30 cellular contexts compared by ENCODE assay signal in the genomic region with DNA sequence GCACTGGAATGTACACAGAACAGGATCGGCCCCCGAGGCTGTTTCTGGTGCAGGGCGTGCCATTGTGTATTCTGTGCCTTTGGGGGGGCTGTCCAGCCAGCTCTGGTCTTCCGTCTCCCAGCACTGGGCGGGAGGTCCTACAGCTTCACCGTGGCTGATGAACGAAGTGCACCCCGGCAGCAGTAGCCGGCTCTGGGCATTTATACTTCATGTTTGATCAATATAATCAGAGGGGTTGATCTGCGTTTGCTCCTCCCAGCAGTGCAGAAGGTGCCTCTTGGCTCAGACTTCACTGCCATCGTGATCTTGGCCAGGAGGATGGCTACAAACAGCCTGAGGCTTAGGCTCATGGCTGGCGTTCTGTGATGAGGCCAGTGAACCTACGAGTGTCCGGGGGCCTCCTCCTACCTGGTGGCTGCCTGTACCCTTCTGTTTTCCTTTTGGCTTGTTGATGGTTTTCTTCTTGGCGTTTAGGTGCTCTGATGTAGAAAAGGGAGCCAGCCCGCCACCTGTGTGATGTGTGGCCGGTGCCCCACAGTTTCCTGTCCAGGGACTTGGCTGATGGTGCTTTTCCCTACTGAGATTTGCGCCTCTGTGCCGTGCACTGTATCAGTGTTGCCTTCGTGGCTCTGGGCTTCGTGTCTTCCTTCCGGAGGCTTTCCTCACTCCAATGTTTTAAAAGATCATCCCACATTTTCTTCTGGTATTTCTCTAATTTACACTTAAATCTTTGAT. TPM values are rescaled to one million over a fixed set of nuclear protein-coding genes. Genes with fewer than 3 reads are reported as not detected.
DNase-seq lines count a peak whose midpoint lies in the region; ATAC-seq, FAIRE-seq and TF ChIP-seq lines count a peak whose summit lies in the region.
"Had no signal": no experiment of that assay in that cellular context is flagged by ENCODE, and none has a peak within 500 bp of the region (broad histone marks: within the 10 kb centered on the region; RNA-seq: fewer than 3 reads in every experiment).

No MANE protein-coding gene starts in this region.

- no peak for ATAC-seq in HepG2
- ATAC-seq in upper lobe of right lung: no peak
- no peak for ATAC-seq in HG03469 (IDR thresholded peaks at IDR 0.05; ENCODE audit: unreplicated experiment)
- ATAC-seq: esophagus mucosa; naive thymus-derived CD4-positive, alpha-beta T cell had no signal

- H4K20me1 ChIP-seq in HepG2 (ENCODE audit: insufficient read depth, low read length): no peaks in the 10 kb centered on the region

- peaks cover 20% of the 10 kb centered on the region for H3K79me2 ChIP-seq in HepG2 (ENCODE audit: insufficient read depth, low read length)

- no peak for FAIRE-seq in HepG2 (lab: Jason Lieb, UNC)

- H3K4me1 Mint-ChIP-seq in brain: peaks cover 83% of the 10 kb centered on the region

- H3K4me2 ChIP-seq in HepG2 (ENCODE audit: low read depth, low read length): no peak overlapping the region

- DNase-seq in HepG2 (ENCODE audit: low spot score) (no peak), mesenteric fat pad (ENCODE audit: low spot score) (peak; percentile 57), upper lobe of right lung (peak; percentile 35), H4 (ENCODE audit: low spot score) (no peak), foreskin fibroblast (no peak)
- DNase-seq: activated CD4-positive, alpha-beta T cell treated with anti-CD3 and anti-CD28 coated beads for 48 hours; activated T-cell treated with anti-CD3 and anti-CD28 coated beads, Interleukin-2, amount 50 U/mL, for 24 hours; brain microvascular endothelial cell; colonic mucosa; COR-L47; DMS79; foreskin melanocyte; HFFc6; Karpas-422; MV-4-11; naive thymus-derived CD4-positive, alpha-beta T cell; NCI-H1436 treated with DMSO at 0.1 percent for 48 hours; NCI-H446 treated with DMSO at 0.1 percent for 48 hours; retina; stimulated activated CD4-positive, alpha-beta T cell treated with anti-CD3 and anti-CD28 coated beads, Interleukin-2, amount 100 ng/mL, for 48 hours; substantia nigra had no signal

- BruUV-seq in HepG2 (replicated peaks; lab: Mats Ljungman, UMichigan): no TSS peak

- H3K9ac ChIP-seq in liver (ENCODE audit: low read depth in 1 of 2, low read length in 2 of 2): no peak overlapping the region
- no peak overlapping the region for H3K9ac ChIP-seq in HepG2 (ENCODE audit: insufficient read depth, low read depth, low read length)

- in situ Hi-C loops in HepG2 (cut with HindIII; ENCODE audit: extremely low pct_ligation_motif_present, low pct_unique_long_range_greater_than_20kb): no loop called here

- no peak for TF ChIP-seq POLR2A in HepG2 (IDR thresholded peaks at IDR 0.05; ENCODE audit: insufficient read depth in 1 of 2, low read depth in 2 of 2, low read length in 2 of 2)

- no peak for TF ChIP-seq RAD21 in liver (IDR thresholded peaks at IDR 0.05)
- TF ChIP-seq RAD21 in HepG2 (CRISPR knock-in tag; IDR thresholded peaks at IDR 0.05): no peak

- H3K9me3 ChIP-seq in liver (ENCODE audit: control insufficient read depth in 4 of 4, low read length in 3 of 4) (no peaks in the 10 kb centered on the region), HepG2 (ENCODE audit: low read length) (no peaks in the 10 kb centered on the region), upper lobe of right lung (no peaks in the 10 kb centered on the region)
- H3K9me3 ChIP-seq: colonic mucosa, upper lobe of left lung had no signal

- H3K4me3 ChIP-seq in liver (ENCODE audit: low read depth in 1 of 3, low read length in 3 of 3): no peak overlapping the region
- H3K4me3 ChIP-seq in HepG2 (replicated peaks in 1 of 3; ENCODE audit: insufficient read depth in 1 of 3, low read depth in 2 of 3, low read length in 3 of 3): no peak overlapping the region
- H3K4me3 ChIP-seq in upper lobe of right lung: no peak overlapping the region
- H3K4me3 ChIP-seq in foreskin fibroblast (ENCODE audit: low read depth in 1 of 2, low read length in 2 of 2): no peak overlapping the region
- H3K4me3 ChIP-seq: colonic mucosa, upper lobe of left lung had no signal

- H3K36me3 ChIP-seq in liver (ENCODE audit: control insufficient read depth in 4 of 4, insufficient read depth in 3 of 4, low read depth in 1 of 4, low read length in 3 of 4) (peaks cover 0 to 3% (median 2%) of the 10 kb centered on the region in 4 donors), HepG2 (replicated peaks in 1 of 2; ENCODE audit: control insufficient read depth in 1 of 2, insufficient read depth in 2 of 2, low read length in 2 of 2) (peaks cover 2 to 4% of the 10 kb centered on the region in 2 experiments; a peak in 3 of 5 replicates), upper lobe of right lung (peaks cover 5% of the 10 kb centered on the region)
- H3K36me3 ChIP-seq: brain microvascular endothelial cell, colonic mucosa had no signal

- H3K4me1 ChIP-seq in liver (ENCODE audit: control insufficient read depth in 4 of 4, insufficient read depth in 4 of 4, low read length in 3 of 4): peaks cover 18 to 47% (median 39%) of the 10 kb centered on the region in 4 donors
- H3K4me1 ChIP-seq in HepG2 (ENCODE audit: insufficient read depth, low read length): peaks cover 50% of the 10 kb centered on the region
- peaks cover 4% of the 10 kb centered on the region for H3K4me1 ChIP-seq in upper lobe of right lung
- H3K4me1 ChIP-seq: colonic mucosa, upper lobe of left lung had no signal

- peaks cover 2% of the 10 kb centered on the region for H3K27me3 Mint-ChIP-seq in brain
- H3K27me3 Mint-ChIP-seq: activated T-cell treated with anti-CD3 and anti-CD28 coated beads, Interleukin-2, amount 50 U/mL, for 24 hours; naive thymus-derived CD4-positive, alpha-beta T cell had no signal

- H2AFZ ChIP-seq in HepG2 (ENCODE audit: low read length): no peak overlapping the region

- intact Hi-C loops in HepG2 (cut with micrococcal nuclease; ENCODE audit: unreplicated experiment): no loop called here
- intact Hi-C loops in upper lobe of right lung (cut with DNase I): no loop called here

- 67% methylated on average over 22 of the region's 22 CpGs for WGBS in liver
- WGBS in HepG2 (ENCODE audit: low lambda C conversion rate): 94% methylated on average over 15 of the region's 22 CpGs

- H3K27me3 ChIP-seq in liver (ENCODE audit: control insufficient read depth in 4 of 4, insufficient read depth in 4 of 4, low read length in 3 of 4) (no peaks in the 10 kb centered on the region), HepG2 (ENCODE audit: control insufficient read depth in 1 of 2, insufficient read depth in 2 of 2, low read length in 2 of 2) (no peaks in the 10 kb centered on the region), upper lobe of right lung (no peaks in the 10 kb centered on the region)
- H3K27me3 ChIP-seq: brain microvascular endothelial cell, colonic mucosa, upper lobe of left lung had no signal

- CTCF ChIA-PET in HepG2 (lab: Yijun Ruan, JAX; ENCODE audit: low intra/inter-chr PET ratio, low total read pairs): no interaction called here

- no peak for TF ChIP-seq EP300 in HepG2 (IDR thresholded peaks at IDR 0.05; ENCODE audit: low read depth in 2 of 2, low read length in 2 of 2)
- TF ChIP-seq EP300 in HepG2 (CRISPR knock-in tag; IDR thresholded peaks at IDR 0.05; ENCODE audit: borderline replicate concordance): no peak

- H3K27ac ChIP-seq in liver (ENCODE audit: low read depth in 1 of 2, low read length in 2 of 2) (no peak overlapping the region), HepG2 (ENCODE audit: extremely low read length, insufficient read depth, low read length) (no peak overlapping the region), upper lobe of right lung (no peak overlapping the region)
- H3K27ac ChIP-seq: brain microvascular endothelial cell, colonic mucosa, upper lobe of left lung had no signal

- peak overlapping the region in 3 of 5 experiments; percentile 13 to 78 (median 59) for H3K27ac Mint-ChIP-seq in brain
- H3K27ac Mint-ChIP-seq: activated T-cell treated with anti-CD3 and anti-CD28 coated beads, Interleukin-2, amount 50 U/mL, for 24 hours; HFFc6; mesothelial cell of epicardium; T-helper 2 cell treated with Interferon-gamma antibody and Interleukin-4, amounts not matched to agents 5 μg/mL and 100 μg/mL, for 36 hours had no signal

- H3K36me3 Mint-ChIP-seq in brain: peaks cover 2% of the 10 kb centered on the region

- H3K4me3 Mint-ChIP-seq in brain: no peak overlapping the region
- H3K4me3 Mint-ChIP-seq: activated T-cell treated with anti-CD3 and anti-CD28 coated beads, Interleukin-2, amount 50 U/mL, for 24 hours; HFFc6; mesothelial cell of epicardium; naive thymus-derived CD4-positive, alpha-beta T cell; T-helper 2 cell treated with Interferon-gamma antibody and Interleukin-4, amounts not matched to agents 5 μg/mL and 100 μg/mL, for 36 hours had no signal

- no peak for TF ChIP-seq CTCF in liver (IDR thresholded peaks at IDR 0.05; ENCODE audit: low read depth, low read length, missing input control)
- no peak for TF ChIP-seq CTCF in HepG2 (CRISPR knock-in tag; IDR thresholded peaks at IDR 0.05)
- no peak for TF ChIP-seq CTCF in brain (conservative IDR thresholded peaks at IDR 0.05)
- no peak for TF ChIP-seq CTCF in upper lobe of right lung (IDR thresholded peaks at IDR 0.05)
- no peak for TF ChIP-seq CTCF in foreskin fibroblast (IDR thresholded peaks at IDR 0.05; ENCODE audit: low read depth, low read length)

- peaks cover 0 to 4% (median 0%) of the 10 kb centered on the region in 5 experiments for H3K9me3 Mint-ChIP-seq in brain
- H3K9me3 Mint-ChIP-seq: activated T-cell treated with anti-CD3 and anti-CD28 coated beads, Interleukin-2, amount 50 U/mL, for 24 hours; HFFc6; mesothelial cell of epicardium; naive thymus-derived CD4-positive, alpha-beta T cell; T-helper 2 cell treated with Interferon-gamma antibody and Interleukin-4, amounts not matched to agents 5 μg/mL and 100 μg/mL, for 36 hours had no signal

- POLR2A ChIA-PET in HepG2 (lab: Yijun Ruan, JAX): interaction anchor here (1.1 kb wide), 1 partner anchor 26 kb away, joined by 5 read pairs; no protein-coding TSS in a partner anchor

RNA-seq across cellular contexts. Expression of a gene that starts 31.2 kb away (rescaled TPM):
- total RNA-seq in liver: 10 to 100 TPM; 23.3 to 65.0 TPM
- 100 to 1,000 TPM; 100 to 133 TPM for polyA plus RNA-seq in liver
- total RNA-seq in HepG2 (2016; rRNA removed; fragmentation: Illumina TruSeq; extraction: Trizol): 0.98 and 8.5 TPM in 2 replicates
- total RNA-seq in HepG2 (2016; cell fraction: cytosol; rRNA removed; fragmentation: Illumina TruSeq; extraction: Trizol; ENCODE audit: low read depth): 1.8 and 1.9 TPM in 2 replicates
- total RNA-seq in HepG2 (2016; cell fraction: insoluble cytoplasmic fraction; rRNA removed; fragmentation: Illumina TruSeq; extraction: Trizol): 1.2 and 9.0 TPM in 2 replicates
- total RNA-seq in HepG2 (2016; cell fraction: membrane; rRNA removed; fragmentation: Illumina TruSeq; extraction: Trizol): 1.4 and 1.8 TPM in 2 replicates
- total RNA-seq in HepG2 (2016; cell fraction: nucleus; rRNA removed; fragmentation: Illumina TruSeq; extraction: Trizol): 14.0 and 15.7 TPM in 2 replicates
- 63.6 and 107 TPM in 2 replicates for polyA plus RNA-seq in HepG2 (2011; rRNA removed)
- 8.9 and 16.3 TPM in 2 replicates for polyA plus RNA-seq in HepG2 (2011; cell fraction: cytosol; rRNA removed)
- 1,761 and 2,041 TPM in 2 replicates for polyA plus RNA-seq in HepG2 (2011; cell fraction: nucleus; rRNA removed)
- polyA plus RNA-seq in HepG2 (2012): 31.4 and 46.5 TPM in 2 replicates
- polyA plus RNA-seq in HepG2 (2016; cell fraction: cytosol; fragmentation: Illumina TruSeq; extraction: Trizol; ENCODE audit: low read depth): 1.9 and 2.1 TPM in 2 replicates
- polyA plus RNA-seq in HepG2 (2016; cell fraction: insoluble cytoplasmic fraction; fragmentation: Illumina TruSeq; extraction: Trizol; ENCODE audit: low read depth): 1.9 and 2.5 TPM in 2 replicates
- 1.6 and 2.1 TPM in 2 replicates for polyA plus RNA-seq in HepG2 (2016; cell fraction: membrane; fragmentation: Illumina TruSeq; extraction: Trizol; ENCODE audit: low read depth)
- 65.6 and 66.9 TPM in 2 replicates for polyA plus RNA-seq in HepG2 (2016; cell fraction: nucleus; fragmentation: Illumina TruSeq; extraction: Trizol; ENCODE audit: insufficient read depth, low read depth)
- 15.4 TPM in 1 of 2 replicates, not detected in the other for polyA minus RNA-seq in HepG2 (2011; rRNA and poly(A)+ RNA removed; ENCODE audit: low replicate concordance)
- polyA minus RNA-seq in HepG2 (2011; cell fraction: cytosol; rRNA and poly(A)+ RNA removed): 5.8 and 5.9 TPM in 2 replicates
- 43.4 and 57.3 TPM in 2 replicates for polyA minus RNA-seq in HepG2 (2011; cell fraction: nucleus; rRNA and poly(A)+ RNA removed)
- polyA plus RNA-seq in brain (ENCODE audit: insufficient read depth, low read depth, low replicate concordance): 0.88 TPM
- not detected for total RNA-seq in mesenteric fat pad
- 1.2 TPM for total RNA-seq in upper lobe of right lung
- 0.10 and 0.39 TPM in 2 replicates for total RNA-seq in H4 (2014; rRNA removed; shearing (Covaris generic))
- total RNA-seq: esophagus mucosa, omental fat pad had no signal
- polyA plus RNA-seq: BJ; naive thymus-derived CD4-positive, alpha-beta T cell had no signal

RNA-seq across cellular contexts. Expression of a gene that starts 52.5 kb away (rescaled TPM):
- total RNA-seq in liver: under 1 TPM; 0.23 to 0.84 TPM
- under 1 TPM; 0.13 to 0.69 TPM for polyA plus RNA-seq in liver
- total RNA-seq in HepG2 (2016; rRNA removed; fragmentation: Illumina TruSeq; extraction: Trizol): 0.07 TPM in 1 of 2 replicates, not detected in the other
- total RNA-seq in HepG2 (2016; cell fraction: cytosol; rRNA removed; fragmentation: Illumina TruSeq; extraction: Trizol; ENCODE audit: low read depth): not detected in 2 replicates
- 0.04 TPM in 1 of 2 replicates, not detected in the other for total RNA-seq in HepG2 (2016; cell fraction: insoluble cytoplasmic fraction; rRNA removed; fragmentation: Illumina TruSeq; extraction: Trizol)
- 0.06 TPM in 1 of 2 replicates, not detected in the other for total RNA-seq in HepG2 (2016; cell fraction: membrane; rRNA removed; fragmentation: Illumina TruSeq; extraction: Trizol)
- not detected in 2 replicates for total RNA-seq in HepG2 (2016; cell fraction: nucleus; rRNA removed; fragmentation: Illumina TruSeq; extraction: Trizol)
- 0.03 and 0.05 TPM in 2 replicates for polyA plus RNA-seq in HepG2 (2011; rRNA removed)
- polyA plus RNA-seq in HepG2 (2011; cell fraction: cytosol; rRNA removed): 0.05 and 0.08 TPM in 2 replicates
- 0.26 and 0.32 TPM in 2 replicates for polyA plus RNA-seq in HepG2 (2011; cell fraction: nucleus; rRNA removed)
- polyA plus RNA-seq in HepG2 (2012): not detected in 2 replicates
- polyA plus RNA-seq in HepG2 (2016; cell fraction: cytosol; fragmentation: Illumina TruSeq; extraction: Trizol; ENCODE audit: low read depth): not detected in 2 replicates
- polyA plus RNA-seq in HepG2 (2016; cell fraction: insoluble cytoplasmic fraction; fragmentation: Illumina TruSeq; extraction: Trizol; ENCODE audit: low read depth): 0.19 TPM in 1 of 2 replicates, not detected in the other
- polyA plus RNA-seq in HepG2 (2016; cell fraction: membrane; fragmentation: Illumina TruSeq; extraction: Trizol; ENCODE audit: low read depth): not detected in 2 replicates
- not detected in 2 replicates for polyA plus RNA-seq in HepG2 (2016; cell fraction: nucleus; fragmentation: Illumina TruSeq; extraction: Trizol; ENCODE audit: insufficient read depth, low read depth)
- polyA minus RNA-seq in HepG2 (2011; rRNA and poly(A)+ RNA removed; ENCODE audit: low replicate concordance): 0.38 TPM in 1 of 2 replicates, not detected in the other
- not detected in 2 replicates for polyA minus RNA-seq in HepG2 (2011; cell fraction: cytosol; rRNA and poly(A)+ RNA removed)
- not detected in 2 replicates for polyA minus RNA-seq in HepG2 (2011; cell fraction: nucleus; rRNA and poly(A)+ RNA removed)
- 0.48 TPM for polyA plus RNA-seq in brain (ENCODE audit: insufficient read depth, low read depth, low replicate concordance)
- not detected for total RNA-seq in mesenteric fat pad
- 3.6 TPM for total RNA-seq in upper lobe of right lung
- total RNA-seq in H4 (2014; rRNA removed; shearing (Covaris generic)): 0.04 and 0.58 TPM in 2 replicates
- total RNA-seq: HFFc6; naive thymus-derived CD4-positive, alpha-beta T cell; omental fat pad had no signal
- polyA plus RNA-seq: BJ; naive thymus-derived CD4-positive, alpha-beta T cell had no signal

Comparison
In these comparisons a context has a peak if more than half of its experiments do, and no peak if none do; other contexts are left out.
1. DNase-seq: peak in mesenteric fat pad (single experiment) and upper lobe of right lung (single experiment); none in HepG2 (single experiment), H4 (single experiment) and foreskin fibroblast (0 of 2).